Comparison of ENCODE assay signal across 13 cellular contexts in the genomic region with DNA sequence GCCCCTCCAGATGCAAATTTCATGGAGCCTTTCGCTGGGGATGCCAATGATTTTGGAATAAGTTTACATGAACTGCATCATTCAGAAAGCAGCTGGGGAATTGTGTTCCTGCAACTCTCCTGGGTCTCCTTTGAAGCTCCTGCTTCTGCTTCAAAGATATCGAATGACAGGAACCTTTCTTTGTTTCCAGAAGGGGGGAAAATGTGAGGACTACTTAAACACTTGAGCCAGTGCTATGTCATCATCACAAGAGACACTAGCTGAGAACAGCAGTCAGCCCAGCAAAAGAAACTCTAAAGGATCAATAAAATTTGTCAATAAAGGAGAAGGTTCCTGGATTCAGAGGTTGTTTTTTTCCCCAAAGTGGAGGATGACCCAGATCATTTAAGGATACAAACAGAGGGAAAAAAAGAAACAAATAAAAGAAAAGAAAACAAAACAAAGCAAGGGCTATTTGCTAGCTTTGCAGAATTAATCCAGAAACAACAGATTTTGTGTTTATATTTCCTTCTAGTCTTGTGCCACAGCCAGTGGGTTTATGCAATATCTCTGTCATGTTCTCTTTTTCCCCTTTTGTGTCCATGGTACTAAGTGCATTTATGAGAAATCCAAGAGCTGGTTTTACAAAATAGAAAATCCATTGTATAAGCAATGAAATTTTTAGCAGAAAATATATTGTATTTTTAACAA.
A peak's percentile ranks its signal among the peaks of the same experiment; 100 is the strongest.
DNase-seq lines count a peak whose midpoint lies in the region; ATAC-seq and TF ChIP-seq lines count a peak whose summit lies in the region.
"Had no signal": no experiment of that assay in that cellular context is flagged by ENCODE, and none has a peak within 500 bp of the region (broad histone marks: within the 10 kb centered on the region; RNA-seq: fewer than 3 reads in every experiment).

No MANE protein-coding gene starts in this region.

- no peak for TF ChIP-seq EP300 in neural cell (conservative IDR thresholded peaks at IDR 0.05; ENCODE audit: poor library complexity, severe bottlenecking)

- no peak overlapping the region for H2AFZ ChIP-seq in H9 (ENCODE audit: low read length)
- H2AFZ ChIP-seq in neural cell (ENCODE audit: low read depth, low read length) = peak overlapping the region; percentile 15

- H2BK120ac ChIP-seq in H9 (ENCODE audit: low read depth, low read length, poor library complexity, severe bottlenecking) = no peak overlapping the region

- H2BK5ac ChIP-seq in H9 (ENCODE audit: insufficient read length, low read length) = no peak overlapping the region

- no peak overlapping the region for H2BK12ac ChIP-seq in H9 (ENCODE audit: insufficient read length, low read depth, low read length)

- H3K36me3 ChIP-seq in neural cell (ENCODE audit: insufficient read depth, low read length) = no peaks in the 10 kb centered on the region

- peaks cover 60 to 75% of the 10 kb centered on the region in 2 experiments for H3K4me1 Mint-ChIP-seq in H9
- H3K4me1 Mint-ChIP-seq in brain = peaks cover 37% of the 10 kb centered on the region
- H3K4me1 Mint-ChIP-seq: stimulated activated effector memory CD8-positive, alpha-beta T cell treated with anti-CD3 and anti-CD28 coated beads, Interleukin-12 subunit alpha, Interleukin-12 subunit beta, amount 100 ng/mL, for 72 hours had no signal

- no peaks in the 10 kb centered on the region for H3K23me2 ChIP-seq in H9 (ENCODE audit: insufficient read length, low read depth, low read length, poor library complexity, severe bottlenecking)

- H3K27me3 ChIP-seq in H9 (ENCODE audit: insufficient read depth, low read length) (no peaks in the 10 kb centered on the region), neural cell (ENCODE audit: insufficient read depth, low read depth, low read length) (no peaks in the 10 kb centered on the region)

- H4K5ac ChIP-seq in H9 (ENCODE audit: insufficient read length, low read depth, low read length) = no peak overlapping the region

- H3K9me3 Mint-ChIP-seq in H9 (peaks cover 16 to 19% of the 10 kb centered on the region in 2 experiments; a peak in 4 of 5 replicates), brain (peaks cover 25 to 42% (median 32%) of the 10 kb centered on the region in 5 experiments)

- H3K14ac ChIP-seq in H9 (ENCODE audit: insufficient read depth, low read length) = no peak overlapping the region

- no peaks in the 10 kb centered on the region for H3K79me2 ChIP-seq in H9 (ENCODE audit: insufficient read depth, low read length)
- H3K79me2 ChIP-seq in neural cell (replicated peaks; ENCODE audit: insufficient read depth, low read length) = no peaks in the 10 kb centered on the region

- DNase-seq in H9 = no peak
- peak; percentile 92 for DNase-seq in NCI-H2171 (lab: John Stamatoyannopoulos, UW)
- DNase-seq in activated CD4-positive, alpha-beta T cell treated with anti-CD3 and anti-CD28 coated beads for 4 hours = no peak
- DNase-seq in GM19240 (ENCODE audit: insufficient read length, low spot score) = no peak
- no peak for DNase-seq in cortex of kidney (lab: John Stamatoyannopoulos, UW)
- DNase-seq: amygdala; CD4-positive, alpha-beta T cell; effector memory CD4-positive, alpha-beta T cell; stimulated activated CD4-positive, alpha-beta T cell treated with anti-CD3 and anti-CD28 coated beads, Interleukin-15, amount 100 ng/mL, for 24 hours had no signal

- TF ChIP-seq RAD21 in neural cell (conservative IDR thresholded peaks at IDR 0.05) = no peak

- no peak overlapping the region for H3K4me3 ChIP-seq in neural cell (ENCODE audit: low read length)

- no peak for TF ChIP-seq CTCF in H9 (conservative IDR thresholded peaks at IDR 0.05)
- no peak for TF ChIP-seq CTCF in brain (conservative IDR thresholded peaks at IDR 0.05)
- TF ChIP-seq CTCF in neural cell (IDR thresholded peaks at IDR 0.05; ENCODE audit: poor library complexity, severe bottlenecking) = no peak

- H3K79me1 ChIP-seq in H9 (ENCODE audit: insufficient read depth, low read depth, low read length, poor library complexity, severe bottlenecking) = no peaks in the 10 kb centered on the region

- no peak overlapping the region for H2AK5ac ChIP-seq in H9 (ENCODE audit: insufficient read length, low read length)

- H3K56ac ChIP-seq in H9 (ENCODE audit: insufficient read length, low read depth, low read length) = no peak overlapping the region

- peaks cover 22% of the 10 kb centered on the region for H3K4me1 ChIP-seq in H9 (ENCODE audit: insufficient read depth, low read length)

- no CpG with 5 or more reads among the region's 2 CpGs for WGBS in H9 (ENCODE audit: extremely low coverage, insufficient read length, low lambda C conversion rate)

- H3K27me3 Mint-ChIP-seq in H9 (ENCODE audit: low read depth) (no peaks in the 10 kb centered on the region), brain (peaks cover 4% of the 10 kb centered on the region)
- H3K27me3 Mint-ChIP-seq: CD4-positive, alpha-beta T cell had no signal

- H2BK15ac ChIP-seq in H9 (ENCODE audit: low read depth, low read length) = no peak overlapping the region

- no peak overlapping the region for H3K23ac ChIP-seq in H9 (ENCODE audit: insufficient read length, low read depth, low read length)

- H3F3A ChIP-seq in neural cell (ENCODE audit: insufficient read depth, low read length, poor library complexity, severe bottlenecking) = no peaks in the 10 kb centered on the region

- H3K9me3 ChIP-seq in H9 (ENCODE audit: control insufficient read depth, low read depth, low read length) = no peaks in the 10 kb centered on the region
- H3K9me3 ChIP-seq in neural cell (ENCODE audit: low read length) = peaks cover 4% of the 10 kb centered on the region

- peak overlapping the region; percentile 44 to 97 (median 95); a peak in 6 of 7 replicates for H3K27ac Mint-ChIP-seq in H9
- H3K27ac Mint-ChIP-seq in brain = peak overlapping the region in 4 of 5 experiments; percentile 5 to 76 (median 50)
- H3K27ac Mint-ChIP-seq: CD4-positive, alpha-beta T cell; stimulated activated effector memory CD8-positive, alpha-beta T cell treated with anti-CD3 and anti-CD28 coated beads, Interleukin-12 subunit alpha, Interleukin-12 subunit beta, amount 100 ng/mL, for 72 hours had no signal

- no peak overlapping the region for H4K8ac ChIP-seq in H9 (replicated peaks; ENCODE audit: insufficient read length, low read depth, low read length)

- H3K4me2 ChIP-seq in H9 (ENCODE audit: insufficient read depth, insufficient read length, low read length) (no peak overlapping the region), neural cell (ENCODE audit: low read length) (no peak overlapping the region)

- ATAC-seq in HG03159 (IDR thresholded peaks at IDR 0.05; ENCODE audit: unreplicated experiment) = no peak
- ATAC-seq: stimulated activated effector memory CD8-positive, alpha-beta T cell treated with anti-CD3 and anti-CD28 coated beads, Interleukin-12 subunit alpha, Interleukin-12 subunit beta, amount 100 ng/mL, for 72 hours had no signal

- H3K9ac ChIP-seq in H9 (ENCODE audit: extremely low read depth, insufficient read length, low read length) = no peak overlapping the region
- H3K9ac ChIP-seq in neural cell (ENCODE audit: low read length) = no peak overlapping the region

- H3K27ac ChIP-seq in H9 (ENCODE audit: insufficient read length, low read depth, low read length) = peak overlapping the region; percentile 22
- H3K27ac ChIP-seq in neural cell (ENCODE audit: low read length) = peak overlapping the region; percentile 16

- H3K4ac ChIP-seq in H9 (ENCODE audit: low read depth, low read length) = no peak overlapping the region

- peaks cover 4 to 25% (median 14%) of the 10 kb centered on the region in 3 experiments; a peak in 6 of 7 replicates for H3K36me3 Mint-ChIP-seq in H9 (ENCODE audit: insufficient read depth in 1 of 3, low read depth in 3 of 3)
- H3K36me3 Mint-ChIP-seq in brain = peaks cover 29% of the 10 kb centered on the region
- H3K36me3 Mint-ChIP-seq: stimulated activated effector memory CD8-positive, alpha-beta T cell treated with anti-CD3 and anti-CD28 coated beads, Interleukin-12 subunit alpha, Interleukin-12 subunit beta, amount 100 ng/mL, for 72 hours had no signal

- H2BK20ac ChIP-seq in H9 (ENCODE audit: low read depth, low read length, poor library complexity, severe bottlenecking) = no peak overlapping the region

- H4K91ac ChIP-seq in H9 (ENCODE audit: insufficient read length, low read depth, low read length) = no peak overlapping the region

- H4K20me1 ChIP-seq in H9 (ENCODE audit: control insufficient read depth, insufficient read depth, insufficient read length) (no peaks in the 10 kb centered on the region), neural cell (ENCODE audit: insufficient read depth) (no peaks in the 10 kb centered on the region)

- H3K9me2 ChIP-seq in neural cell (ENCODE audit: insufficient read depth, low read length) = no peaks in the 10 kb centered on the region

- no peak overlapping the region for H3K18ac ChIP-seq in H9 (ENCODE audit: insufficient read length, low read depth, low read length)

- no peak overlapping the region for H3T11ph ChIP-seq in H9 (ENCODE audit: low read length)

- H3K4me3 Mint-ChIP-seq in H9 (peak overlapping the region in 1 of 2 experiments; percentile 49; a peak in 3 of 5 replicates), brain (peak overlapping the region in 2 of 5 experiments; percentile 24 to 31)
- H3K4me3 Mint-ChIP-seq: CD4-positive, alpha-beta T cell; stimulated activated effector memory CD8-positive, alpha-beta T cell treated with anti-CD3 and anti-CD28 coated beads, Interleukin-12 subunit alpha, Interleukin-12 subunit beta, amount 100 ng/mL, for 72 hours had no signal

TF ChIP-seq in neural cell, 6 proteins besides CTCF, POLR2A, EP300 and RAD21 (continues in another document):
- no peak for TF ChIP-seq SMC3 (conservative IDR thresholded peaks at IDR 0.05; ENCODE audit: poor library complexity)
- no peak for TF ChIP-seq TAF1 (IDR thresholded peaks at IDR 0.05; ENCODE audit: low read depth)
- TF ChIP-seq EZH2 (IDR thresholded peaks at IDR 0.05; ENCODE audit: borderline replicate concordance, insufficient read depth, low read length, poor library complexity, severe bottlenecking) = no peak
- TF ChIP-seq MXI1 (conservative IDR thresholded peaks at IDR 0.05; ENCODE audit: poor library complexity, severe bottlenecking) = no peak
